ENCODE assay signal across 13 cellular contexts in genomic region chr3:9727743-9728142, GRCh38. TPM values are rescaled to one million over a fixed set of nuclear protein-coding genes. Genes with fewer than 3 reads are reported as not detected.
A peak's percentile ranks its signal among the peaks of the same experiment; 100 is the strongest.
DNase-seq lines count a peak whose midpoint lies in the region; ATAC-seq and TF ChIP-seq lines count a peak whose summit lies in the region.
"Had no signal": no experiment of that assay in that cellular context is flagged by ENCODE, and none has a peak within 500 bp of the region (broad histone marks: within the 10 kb centered on the region; RNA-seq: fewer than 3 reads in every experiment).

No MANE protein-coding gene starts in this region.

- TF ChIP-seq CTCF in right lobe of liver (IDR thresholded peaks at IDR 0.05): no peak

- no peak overlapping the region for H3K27ac ChIP-seq in right lobe of liver

- DNase-seq in T-helper 2 cell treated with Interferon-gamma antibody and Interleukin-4, amounts not matched to agents 5 μg/mL and 100 μg/mL, for 36 hours (ENCODE audit: low spot score): no peak
- DNase-seq in T-helper 2 cell: no peak
- peak; percentile 40 for DNase-seq in M059J (ENCODE audit: low read depth)
- no peak for DNase-seq in activated naive CD8-positive, alpha-beta T cell treated with anti-CD3 and anti-CD28 coated beads, Interleukin-2, amount 50 U/mL, for 24 hours
- DNase-seq in natural killer cell treated with Interleukin-12 subunit alpha and Interleukin-12 subunit beta and Interleukin-15 and Interleukin-18, amount 100 ng/mL, for 72 hours (ENCODE audit: low spot score): no peak
- no peak for DNase-seq in posterior cingulate gyrus
- no peak for DNase-seq in NCI-H446 (lab: John Stamatoyannopoulos, UW)
- no peak for DNase-seq in right lobe of liver
- DNase-seq: foreskin melanocyte, NCI-H446 treated with DMSO at 0.1 percent for 48 hours, nucleus accumbens had no signal

- no peaks in the 10 kb centered on the region for H3K36me3 ChIP-seq in right lobe of liver

- peak overlapping the region; percentile 76 for H3K27ac Mint-ChIP-seq in T-helper 2 cell treated with Interferon-gamma antibody and Interleukin-4, amounts not matched to agents 5 μg/mL and 100 μg/mL, for 36 hours
- H3K27ac Mint-ChIP-seq in activated naive CD8-positive, alpha-beta T cell treated with anti-CD3 and anti-CD28 coated beads, Interleukin-2, amount 50 U/mL, for 24 hours: peak overlapping the region; percentile 3
- peak overlapping the region; percentile 13 to 22 for H3K27ac Mint-ChIP-seq in natural killer cell treated with Interleukin-12 subunit alpha and Interleukin-12 subunit beta and Interleukin-15 and Interleukin-18, amount 100 ng/mL, for 72 hours

- H3K4me1 Mint-ChIP-seq in T-helper 2 cell treated with Interferon-gamma antibody and Interleukin-4, amounts not matched to agents 5 μg/mL and 100 μg/mL, for 36 hours (ENCODE audit: low read depth): peaks cover 31% of the 10 kb centered on the region
- peaks cover 40% of the 10 kb centered on the region for H3K4me1 Mint-ChIP-seq in activated naive CD8-positive, alpha-beta T cell treated with anti-CD3 and anti-CD28 coated beads, Interleukin-2, amount 50 U/mL, for 24 hours
- peaks cover 29 to 30% of the 10 kb centered on the region in 2 donors for H3K4me1 Mint-ChIP-seq in natural killer cell treated with Interleukin-12 subunit alpha and Interleukin-12 subunit beta and Interleukin-15 and Interleukin-18, amount 100 ng/mL, for 72 hours (ENCODE audit: low read depth in 2 of 2)

- H3K36me3 Mint-ChIP-seq in T-helper 2 cell treated with Interferon-gamma antibody and Interleukin-4, amounts not matched to agents 5 μg/mL and 100 μg/mL, for 36 hours (ENCODE audit: low read depth): peaks cover 4% of the 10 kb centered on the region
- H3K36me3 Mint-ChIP-seq in activated naive CD8-positive, alpha-beta T cell treated with anti-CD3 and anti-CD28 coated beads, Interleukin-2, amount 50 U/mL, for 24 hours (ENCODE audit: low read depth): no peaks in the 10 kb centered on the region
- no peaks in the 10 kb centered on the region for H3K36me3 Mint-ChIP-seq in natural killer cell treated with Interleukin-12 subunit alpha and Interleukin-12 subunit beta and Interleukin-15 and Interleukin-18, amount 100 ng/mL, for 72 hours

- H3K27me3 ChIP-seq in right lobe of liver: no peaks in the 10 kb centered on the region

- H3K9me3 Mint-ChIP-seq in T-helper 2 cell treated with Interferon-gamma antibody and Interleukin-4, amounts not matched to agents 5 μg/mL and 100 μg/mL, for 36 hours: no peaks in the 10 kb centered on the region
- no peaks in the 10 kb centered on the region for H3K9me3 Mint-ChIP-seq in activated naive CD8-positive, alpha-beta T cell treated with anti-CD3 and anti-CD28 coated beads, Interleukin-2, amount 50 U/mL, for 24 hours
- no peaks in the 10 kb centered on the region for H3K9me3 Mint-ChIP-seq in natural killer cell treated with Interleukin-12 subunit alpha and Interleukin-12 subunit beta and Interleukin-15 and Interleukin-18, amount 100 ng/mL, for 72 hours
- H3K9me3 Mint-ChIP-seq: activated T-helper 1 cell treated with anti-CD3 and anti-CD28 coated beads, Interleukin-12 subunit alpha, Interleukin-12 subunit beta, Interleukin-2, Interleukin-4 antibody, amounts not matched to agents 30 ng/mL and 10 ng/mL and 1 ng/mL, durations not matched to agents 14 hours and 24 hours and 36 hours had no signal

- H3K27me3 Mint-ChIP-seq in T-helper 2 cell treated with Interferon-gamma antibody and Interleukin-4, amounts not matched to agents 5 μg/mL and 100 μg/mL, for 36 hours (ENCODE audit: low read depth): no peaks in the 10 kb centered on the region
- H3K27me3 Mint-ChIP-seq in activated naive CD8-positive, alpha-beta T cell treated with anti-CD3 and anti-CD28 coated beads, Interleukin-2, amount 50 U/mL, for 24 hours: no peaks in the 10 kb centered on the region
- peaks cover 0 to 1% of the 10 kb centered on the region in 2 donors for H3K27me3 Mint-ChIP-seq in natural killer cell treated with Interleukin-12 subunit alpha and Interleukin-12 subunit beta and Interleukin-15 and Interleukin-18, amount 100 ng/mL, for 72 hours

- TF ChIP-seq POLR2A in right lobe of liver (IDR thresholded peaks at IDR 0.05): no peak

- no peak for ATAC-seq in activated naive CD8-positive, alpha-beta T cell treated with anti-CD3 and anti-CD28 coated beads, Interleukin-2, amount 50 U/mL, for 24 hours
- ATAC-seq in natural killer cell treated with Interleukin-12 subunit alpha and Interleukin-12 subunit beta and Interleukin-15 and Interleukin-18, amount 100 ng/mL, for 72 hours: no peak
- no peak for ATAC-seq in right lobe of liver

- WGBS in right lobe of liver (ENCODE audit: insufficient coverage, low coverage, low lambda C conversion rate, missing lambda C conversion rate): 89% methylated on average over 1 of the region's 2 CpGs

- no peak overlapping the region for H3K4me3 Mint-ChIP-seq in T-helper 2 cell treated with Interferon-gamma antibody and Interleukin-4, amounts not matched to agents 5 μg/mL and 100 μg/mL, for 36 hours
- H3K4me3 Mint-ChIP-seq in activated naive CD8-positive, alpha-beta T cell treated with anti-CD3 and anti-CD28 coated beads, Interleukin-2, amount 50 U/mL, for 24 hours: no peak overlapping the region
- H3K4me3 Mint-ChIP-seq in natural killer cell treated with Interleukin-12 subunit alpha and Interleukin-12 subunit beta and Interleukin-15 and Interleukin-18, amount 100 ng/mL, for 72 hours: peak overlapping the region; percentile 62

- H3K4me1 ChIP-seq in right lobe of liver: peaks cover 0 to 7% (median 3%) of the 10 kb centered on the region in 4 donors

- intact Hi-C loops in posterior cingulate gyrus (cut with DNase I) (no loop called here), right lobe of liver (cut with DNase I) (no loop called here)

- H3K9me3 ChIP-seq in right lobe of liver: no peaks in the 10 kb centered on the region

- H3K4me3 ChIP-seq in right lobe of liver: no peak overlapping the region

RNA-seq across cellular contexts. Expression of gene BRPF1, which starts 3.8 kb away (rescaled TPM):
- 10.1 and 14.0 TPM in 2 replicates for total RNA-seq in M059J (2014; rRNA removed; shearing (Covaris generic))
- 10 to 100 TPM; 51.9 to 62.3 TPM for total RNA-seq in natural killer cell treated with Interleukin-12 subunit alpha and Interleukin-12 subunit beta and Interleukin-15 and Interleukin-18, amount 100 ng/mL, for 72 hours
- 1 to 10 TPM; 3.5 to 5.4 (median 5.1) TPM for total RNA-seq in right lobe of liver

RNA-seq across cellular contexts. Expression of gene OGG1, which starts 22.0 kb away (rescaled TPM):
- total RNA-seq in M059J (2014; rRNA removed; shearing (Covaris generic)): 9.6 and 10.4 TPM in 2 replicates
- total RNA-seq in natural killer cell treated with Interleukin-12 subunit alpha and Interleukin-12 subunit beta and Interleukin-15 and Interleukin-18, amount 100 ng/mL, for 72 hours: 10 to 100 TPM; 35.9 to 42.5 TPM
- 10 to 100 TPM; 12.3 to 27.8 (median 15.7) TPM for total RNA-seq in right lobe of liver

RNA-seq across cellular contexts. Expression of gene CPNE9, which starts 24.1 kb away (rescaled TPM):
- not detected in 2 replicates for total RNA-seq in M059J (2014; rRNA removed; shearing (Covaris generic))
- under 1 TPM in 1 of 2 donors, not detected in 1; 0.29 TPM for total RNA-seq in natural killer cell treated with Interleukin-12 subunit alpha and Interleukin-12 subunit beta and Interleukin-15 and Interleukin-18, amount 100 ng/mL, for 72 hours
- total RNA-seq in right lobe of liver: not detected
- total RNA-seq: activated T-helper 1 cell treated with anti-CD3 and anti-CD28 coated beads, Interleukin-12 subunit alpha, Interleukin-12 subunit beta, Interleukin-2, Interleukin-4 antibody, amounts not matched to agents 30 ng/mL and 10 ng/mL and 1 ng/mL, durations not matched to agents 14 hours and 24 hours and 36 hours; urinary bladder had no signal

RNA-seq across cellular contexts. Expression of gene CAMK1, which starts 42.0 kb away (rescaled TPM):
- total RNA-seq in M059J (2014; rRNA removed; shearing (Covaris generic)): 6.4 and 10.6 TPM in 2 replicates
- 10 to 100 TPM; 19.8 to 24.4 TPM for total RNA-seq in natural killer cell treated with Interleukin-12 subunit alpha and Interleukin-12 subunit beta and Interleukin-15 and Interleukin-18, amount 100 ng/mL, for 72 hours
- total RNA-seq in right lobe of liver: 10 to 100 TPM; 10.8 to 33.4 (median 24.5) TPM

Comparison
In these comparisons a context has a peak if more than half of its experiments do, and no peak if none do; other contexts are left out.
1. H3K27ac Mint-ChIP-seq: peak in every context shown above with its lines; median percentile 76 in T-helper 2 cell treated with Interferon-gamma antibody and Interleukin-4, amounts not matched to agents 5 μg/mL and 100 μg/mL, for 36 hours; 18 in natural killer cell treated with Interleukin-12 subunit alpha and Interleukin-12 subunit beta and Interleukin-15 and Interleukin-18, amount 100 ng/mL, for 72 hours; 3 in activated naive CD8-positive, alpha-beta T cell treated with anti-CD3 and anti-CD28 coated beads, Interleukin-2, amount 50 U/mL, for 24 hours.